ENCODE assay signal across 8 cellular contexts in the genomic region with DNA sequence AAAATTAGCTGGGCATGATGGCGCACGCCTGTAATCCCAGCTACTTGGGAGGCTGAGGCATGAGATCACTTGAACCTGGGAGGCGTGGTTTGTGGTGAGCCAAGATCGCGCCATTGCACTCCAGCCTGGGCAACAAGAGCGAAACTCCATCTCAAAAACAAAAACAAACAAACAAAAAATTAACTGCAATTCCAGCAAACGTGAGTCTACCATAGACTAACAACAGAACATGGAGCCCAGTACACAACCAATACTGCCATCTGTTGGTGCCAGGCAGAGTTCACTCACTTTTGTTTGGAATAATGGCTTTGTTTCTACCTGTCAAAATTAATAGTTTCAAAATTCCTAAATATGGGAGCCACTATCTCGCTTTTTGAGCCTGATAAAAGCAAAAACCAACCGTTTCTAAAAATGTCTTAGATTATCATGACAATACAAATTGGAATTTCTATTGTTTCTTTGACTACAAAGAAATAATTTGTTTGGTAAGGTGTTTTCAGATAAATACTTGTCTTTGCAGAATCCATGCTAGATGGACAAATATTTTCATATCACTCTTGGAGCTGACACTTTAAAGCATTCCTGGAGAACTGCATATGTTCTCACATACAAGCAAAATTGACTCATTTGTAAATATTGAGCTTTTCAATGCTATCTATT. TPM values are rescaled to one million over a fixed set of nuclear protein-coding genes. Genes with fewer than 3 reads are reported as not detected.
DNase-seq lines count a peak whose midpoint lies in the region; ATAC-seq and TF ChIP-seq lines count a peak whose summit lies in the region.

No MANE protein-coding gene starts in this region.

- H3K4me3 Mint-ChIP-seq in natural killer cell, result no peak overlapping the region
- no peak overlapping the region for H3K4me3 Mint-ChIP-seq in natural killer cell treated with Interleukin-12 subunit alpha and Interleukin-12 subunit beta and Interleukin-15 and Interleukin-18, amount 100 ng/mL, for 72 hours

- H3K36me3 Mint-ChIP-seq in natural killer cell, result no peaks in the 10 kb centered on the region
- no peaks in the 10 kb centered on the region for H3K36me3 Mint-ChIP-seq in natural killer cell treated with Interleukin-12 subunit alpha and Interleukin-12 subunit beta and Interleukin-15 and Interleukin-18, amount 100 ng/mL, for 72 hours

- intact Hi-C loops in natural killer cell (cut with micrococcal nuclease) (loop anchor here (2.0 to 10.0 kb wide), 2 partner anchors 88 to 190 kb away; no protein-coding TSS in a partner anchor), ovary (cut with DNase I) (no loop called here), sigmoid colon (cut with DNase I) (loop anchor here (10.0 kb wide), 1 partner anchor 90 kb away; a partner anchor contains a TSS)

- no peaks in the 10 kb centered on the region for H3K4me1 Mint-ChIP-seq in natural killer cell
- H3K4me1 Mint-ChIP-seq in natural killer cell treated with Interleukin-12 subunit alpha and Interleukin-12 subunit beta and Interleukin-15 and Interleukin-18, amount 100 ng/mL, for 72 hours (ENCODE audit: low read depth in 2 of 2), result no peaks in the 10 kb centered on the region

- TF ChIP-seq CTCF in natural killer cell (IDR thresholded peaks at IDR 0.05) (peak; percentile 40), ovary (IDR thresholded peaks at IDR 0.05) (no peak), sigmoid colon (IDR thresholded peaks at IDR 0.05) (peak in 2 of 4 experiments; percentile 32 to 44)

- H3K36me3 ChIP-seq in adipocyte (ENCODE audit: control insufficient read depth, insufficient read depth, low read length, severe bottlenecking), result no peaks in the 10 kb centered on the region
- no peaks in the 10 kb centered on the region for H3K36me3 ChIP-seq in ovary
- H3K36me3 ChIP-seq in sigmoid colon, result no peaks in the 10 kb centered on the region

- TF ChIP-seq EP300 in ovary (IDR thresholded peaks at IDR 0.05) (no peak), sigmoid colon (IDR thresholded peaks at IDR 0.05) (no peak)

- H3K27ac ChIP-seq in ovary, result no peak overlapping the region
- H3K27ac ChIP-seq in sigmoid colon, result no peak overlapping the region

- no peaks in the 10 kb centered on the region for H3K9me3 Mint-ChIP-seq in natural killer cell
- H3K9me3 Mint-ChIP-seq in natural killer cell treated with Interleukin-12 subunit alpha and Interleukin-12 subunit beta and Interleukin-15 and Interleukin-18, amount 100 ng/mL, for 72 hours, result no peaks in the 10 kb centered on the region

- H3K27me3 Mint-ChIP-seq in natural killer cell (ENCODE audit: low read depth in 2 of 2), result peaks cover 8 to 12% of the 10 kb centered on the region in 2 donors
- peaks cover 10 to 13% of the 10 kb centered on the region in 2 donors for H3K27me3 Mint-ChIP-seq in natural killer cell treated with Interleukin-12 subunit alpha and Interleukin-12 subunit beta and Interleukin-15 and Interleukin-18, amount 100 ng/mL, for 72 hours

- ATAC-seq in natural killer cell (peak in 2 of 3 donors; percentile 50 to 52), HG03521 (IDR thresholded peaks at IDR 0.05; ENCODE audit: unreplicated experiment) (no peak)
- ATAC-seq in natural killer cell treated with Interleukin-12 subunit alpha and Interleukin-12 subunit beta and Interleukin-15 and Interleukin-18, amount 100 ng/mL, for 72 hours, result no peak

- no peak overlapping the region for H3K9ac ChIP-seq in adipocyte (ENCODE audit: low read length)

- H3K4me1 ChIP-seq in adipocyte (ENCODE audit: control insufficient read depth, insufficient read depth, low read length) (peaks cover 23% of the 10 kb centered on the region), ovary (ENCODE audit: insufficient read depth) (no peaks in the 10 kb centered on the region), sigmoid colon (no peaks in the 10 kb centered on the region)

- TF ChIP-seq POLR2A in ovary (IDR thresholded peaks at IDR 0.05) (no peak), sigmoid colon (IDR thresholded peaks at IDR 0.05) (no peak)

- H3K4me3 ChIP-seq in adipocyte (ENCODE audit: low read length) (no peak overlapping the region), ovary (no peak overlapping the region), sigmoid colon (no peak overlapping the region)

- H3K27me3 ChIP-seq in adipocyte (replicated peaks; ENCODE audit: control insufficient read depth, insufficient read depth, low read length), result no peaks in the 10 kb centered on the region
- H3K27me3 ChIP-seq in ovary, result no peaks in the 10 kb centered on the region
- H3K27me3 ChIP-seq in sigmoid colon, result no peaks in the 10 kb centered on the region

- 69 to 76% (median 72%) methylated on average over 9 of the region's 9 CpGs for WGBS in ovary, 3 donors
- WGBS in sigmoid colon, 2 donors, result 47 to 72% methylated on average over 9 of the region's 9 CpGs

- no peak overlapping the region for H3K27ac Mint-ChIP-seq in natural killer cell
- H3K27ac Mint-ChIP-seq in natural killer cell treated with Interleukin-12 subunit alpha and Interleukin-12 subunit beta and Interleukin-15 and Interleukin-18, amount 100 ng/mL, for 72 hours, result no peak overlapping the region

- H3K9me3 ChIP-seq in adipocyte (ENCODE audit: control insufficient read depth, low read length), result no peaks in the 10 kb centered on the region
- no peaks in the 10 kb centered on the region for H3K9me3 ChIP-seq in ovary
- no peaks in the 10 kb centered on the region for H3K9me3 ChIP-seq in sigmoid colon

- DNase-seq in natural killer cell (no peak), NCI-H2081 (lab: John Stamatoyannopoulos, UW) (peak; percentile 36 to 65), adipocyte (ENCODE audit: low read depth) (peak; percentile 74), kidney tubule cell (ENCODE audit: low spot score) (peak; percentile 38), ovary (no peak), sigmoid colon (no peak)
- no peak for DNase-seq in natural killer cell treated with Interleukin-12 subunit alpha and Interleukin-12 subunit beta and Interleukin-15 and Interleukin-18, amount 100 ng/mL, for 72 hours (ENCODE audit: low spot score)

RNA-seq across cellular contexts. Expression of a gene that starts 45.0 kb away (rescaled TPM):
- total RNA-seq in natural killer cell (under 1 TPM in 1 of 3 donors, not detected in 2; 0.38 TPM), ovary (1 to 10 TPM in 5 of 7 donors, under 1 TPM in 2; 0.68 to 2.4 (median 1.8) TPM), sigmoid colon (1 to 10 TPM; 3.1 to 7.9 (median 6.3) TPM)
- under 1 TPM; 0.07 to 0.14 TPM for total RNA-seq in natural killer cell treated with Interleukin-12 subunit alpha and Interleukin-12 subunit beta and Interleukin-15 and Interleukin-18, amount 100 ng/mL, for 72 hours
- polyA plus RNA-seq in ovary (1 to 10 TPM; 3.0 to 8.5 TPM), sigmoid colon (1 to 10 TPM in 1 of 3 donors, under 1 TPM in 2; 0.23 to 3.9 (median 0.60) TPM)

RNA-seq across cellular contexts. Expression of a gene that starts 58.9 kb away (rescaled TPM):
- total RNA-seq in natural killer cell (10 to 100 TPM; 13.9 to 21.3 (median 19.6) TPM), ovary (10 to 100 TPM; 26.6 to 44.8 (median 31.6) TPM), sigmoid colon (10 to 100 TPM; 25.0 to 46.5 (median 29.0) TPM)
- total RNA-seq in natural killer cell treated with Interleukin-12 subunit alpha and Interleukin-12 subunit beta and Interleukin-15 and Interleukin-18, amount 100 ng/mL, for 72 hours, result 10 to 100 TPM; 24.2 to 45.8 TPM
- polyA plus RNA-seq in ovary (10 to 100 TPM; 22.4 to 42.1 TPM), sigmoid colon (10 to 100 TPM; 16.2 to 23.1 (median 22.0) TPM)

Comparison
In these comparisons a context has a peak if more than half of its experiments do, and no peak if none do; other contexts are left out.
1. ATAC-seq: peak in natural killer cell (2 of 3); none in natural killer cell treated with Interleukin-12 subunit alpha and Interleukin-12 subunit beta and Interleukin-15 and Interleukin-18, amount 100 ng/mL, for 72 hours (0 of 2) and HG03521 (single experiment).
2. DNase-seq: peak in NCI-H2081 (2 of 2), adipocyte (single experiment) and kidney tubule cell (single experiment); none in natural killer cell (single experiment), natural killer cell treated with Interleukin-12 subunit alpha and Interleukin-12 subunit beta and Interleukin-15 and Interleukin-18, amount 100 ng/mL, for 72 hours (single experiment), ovary (0 of 5) and sigmoid colon (single experiment).
3. intact Hi-C loops: an anchor here in natural killer cell (2.0 to 10.0 kb wide) and sigmoid colon (10.0 kb wide); none called in ovary.